In genomic region chr15:76664411-76664810, GRCh38 we compare ENCODE assay signal across 23 cellular contexts.
"Had no signal": no experiment of that assay in that cellular context is flagged by ENCODE, and none has a peak within 500 bp of the region (broad histone marks: within the 10 kb centered on the region; RNA-seq: fewer than 3 reads in every experiment).

No MANE protein-coding gene starts in this region.

- H3K9me3 ChIP-seq: SJSA1 had no signal

- DNase-seq: Kasumi-1, MM.1S, NCI-H1092 treated with DMSO at 0.1 percent for 48 hours, NCI-H1436, NCI-H187, NCI-H2029, NCI-H2081 treated with DMSO at 0.1 percent for 48 hours, NCI-H2171, NCI-H226, NCI-H446, NCI-H510A, NCI-H524 treated with DMSO at 0.1 percent for 48 hours, NCI-H69, NCI-H774, PC-3, SIG-M5 had no signal

- ATAC-seq: K562, Panc1, PC-3 had no signal

- H3K27ac ChIP-seq: HL-60, KMS-11, RWPE1, SJSA1, SK-N-MC had no signal

- H3K4me1 ChIP-seq: SJSA1 had no signal

- H3K27me3 ChIP-seq: SJSA1 had no signal

- H3K4me3 ChIP-seq: K562, SJSA1, SK-N-MC had no signal

- H3K36me3 ChIP-seq: SJSA1 had no signal
